ENCODE assay signal across 39 cellular contexts in genomic region chr6:161817881-161818280, GRCh38.
"Had no signal": no experiment of that assay in that cellular context is flagged by ENCODE, and none has a peak within 500 bp of the region (broad histone marks: within the 10 kb centered on the region; RNA-seq: fewer than 3 reads in every experiment).

No MANE protein-coding gene starts in this region.

- H3K27me3 ChIP-seq: adrenal gland, ascending aorta, body of pancreas, brain microvascular endothelial cell, breast epithelium, cardiac muscle cell had no signal

- H3K4me3 Mint-ChIP-seq: activated naive CD4-positive, alpha-beta T cell treated with anti-CD3 and anti-CD28 coated beads for 36 hours; activated naive CD4-positive, alpha-beta T cell treated with anti-CD3 and anti-CD28 coated beads, Interleukin-2, amount 10 ng/mL, durations not matched to agents 7 days and 5 days; activated naive CD4-positive, alpha-beta T cell treated with anti-CD3 and anti-CD28 coated beads, Interleukin-2, amount 50 U/mL, for 24 hours; activated naive CD8-positive, alpha-beta T cell; activated naive CD8-positive, alpha-beta T cell treated with anti-CD3 and anti-CD28 coated beads for 36 hours; activated naive CD8-positive, alpha-beta T cell treated with anti-CD3 and anti-CD28 coated beads, Interleukin-2, amount 10 ng/mL, durations not matched to agents 7 days and 5 days; activated naive CD8-positive, alpha-beta T cell treated with anti-CD3 and anti-CD28 coated beads, Interleukin-2, amount 50 U/mL, for 24 hours; activated T-cell treated with anti-CD3 and anti-CD28 coated beads, Interleukin-2, amount 50 U/mL, for 4 hours; activated T-cell treated with anti-CD3 and anti-CD28 coated beads, Interleukin-2, amount 50 U/mL, for 72 hours; activated T-helper 1 cell treated with anti-CD3 and anti-CD28 coated beads, Interleukin-12 subunit alpha, Interleukin-12 subunit beta, Interleukin-2, Interleukin-4 antibody, amounts not matched to agents 30 ng/mL and 10 ng/mL and 1 ng/mL, durations not matched to agents 14 hours and 24 hours and 36 hours; activated T-helper 17 cell treated with anti-CD3 and anti-CD28 coated beads, Interleukin-2, amount 50 U/mL, for 72 hours; brain; central memory CD8-positive, alpha-beta T cell had no signal

- DNase-seq: activated effector memory CD4-positive, alpha-beta T cell treated with anti-CD3 and anti-CD28 coated beads, Interleukin-2, amount 50 U/mL, for 16 hours; activated effector memory CD4-positive, alpha-beta T cell treated with Interleukin-2 at 50 U/mL for 16 hours; activated gamma-delta T cell; activated gamma-delta T cell treated with Interleukin-2 at 50 U/mL for 16 hours; activated naive CD4-positive, alpha-beta T cell; activated naive CD4-positive, alpha-beta T cell treated with anti-CD3 and anti-CD28 coated beads for 36 hours; activated naive CD4-positive, alpha-beta T cell treated with anti-CD3 and anti-CD28 coated beads, Interleukin-2, amount 10 ng/mL, durations not matched to agents 7 days and 5 days; activated naive CD4-positive, alpha-beta T cell treated with anti-CD3 and anti-CD28 coated beads, Interleukin-2, amount 50 U/mL, for 16 hours; activated naive CD4-positive, alpha-beta T cell treated with Interleukin-2 at 50 U/mL for 16 hours; activated naive CD8-positive, alpha-beta T cell treated with anti-CD3 and anti-CD28 coated beads for 36 hours; activated naive CD8-positive, alpha-beta T cell treated with anti-CD3 and anti-CD28 coated beads, Interleukin-2, amount 10 ng/mL, durations not matched to agents 7 days and 5 days; activated naive CD8-positive, alpha-beta T cell treated with anti-CD3 and anti-CD28 coated beads, Interleukin-2, amount 50 U/mL, for 24 hours; activated T-cell treated with anti-CD3 and anti-CD28 coated beads, Interleukin-2, amount 50 U/mL, for 4 hours; activated T-cell treated with anti-CD3 and anti-CD28 coated beads, Interleukin-2, amount 50 U/mL, for 48 hours; activated T-cell treated with anti-CD3 and anti-CD28 coated beads, Interleukin-2, amount 50 U/mL, for 72 hours; adrenal gland; amniotic stem cell; amygdala; anterior cingulate cortex; aorta; body of pancreas; brain microvascular endothelial cell; caudate nucleus; central memory CD4-positive, alpha-beta T cell; cerebellar nuclear complex had no signal

- H3K36me3 ChIP-seq: adrenal gland, ascending aorta, brain microvascular endothelial cell, breast epithelium, cardiac muscle cell had no signal

- H3K36me3 Mint-ChIP-seq: activated naive CD4-positive, alpha-beta T cell treated with anti-CD3 and anti-CD28 coated beads, Interleukin-2, amount 10 ng/mL, durations not matched to agents 7 days and 5 days; activated naive CD8-positive, alpha-beta T cell treated with anti-CD3 and anti-CD28 coated beads, Interleukin-2, amount 10 ng/mL, durations not matched to agents 7 days and 5 days; brain had no signal

- H3K27ac Mint-ChIP-seq: activated naive CD4-positive, alpha-beta T cell treated with anti-CD3 and anti-CD28 coated beads for 36 hours; activated naive CD4-positive, alpha-beta T cell treated with anti-CD3 and anti-CD28 coated beads, Interleukin-2, amount 10 ng/mL, durations not matched to agents 7 days and 5 days; activated naive CD4-positive, alpha-beta T cell treated with anti-CD3 and anti-CD28 coated beads, Interleukin-2, amount 50 U/mL, for 24 hours; activated naive CD8-positive, alpha-beta T cell; activated naive CD8-positive, alpha-beta T cell treated with anti-CD3 and anti-CD28 coated beads for 36 hours; activated naive CD8-positive, alpha-beta T cell treated with anti-CD3 and anti-CD28 coated beads, Interleukin-2, amount 10 ng/mL, durations not matched to agents 7 days and 5 days; activated naive CD8-positive, alpha-beta T cell treated with anti-CD3 and anti-CD28 coated beads, Interleukin-2, amount 50 U/mL, for 24 hours; activated T-cell treated with anti-CD3 and anti-CD28 coated beads, Interleukin-2, amount 50 U/mL, for 72 hours; activated T-helper 1 cell treated with anti-CD3 and anti-CD28 coated beads, Interleukin-12 subunit alpha, Interleukin-12 subunit beta, Interleukin-2, Interleukin-4 antibody, amounts not matched to agents 30 ng/mL and 10 ng/mL and 1 ng/mL, durations not matched to agents 14 hours and 24 hours and 36 hours; activated T-helper 17 cell treated with anti-CD3 and anti-CD28 coated beads, Interleukin-2, amount 50 U/mL, for 72 hours; activated T-helper 2 cell treated with anti-CD3 and anti-CD28 coated beads, Interferon-gamma antibody, Interleukin-2, Interleukin-4, amounts not matched to agents 10 μg/mL and 5 μg/mL and 100 μg/mL, durations not matched to agents 14 hours and 24 hours and 36 hours; brain had no signal

- H3K4me1 Mint-ChIP-seq: activated naive CD4-positive, alpha-beta T cell treated with anti-CD3 and anti-CD28 coated beads, Interleukin-2, amount 10 ng/mL, durations not matched to agents 7 days and 5 days; activated naive CD4-positive, alpha-beta T cell treated with anti-CD3 and anti-CD28 coated beads, Interleukin-2, amount 50 U/mL, for 24 hours; activated naive CD8-positive, alpha-beta T cell treated with anti-CD3 and anti-CD28 coated beads for 36 hours; activated naive CD8-positive, alpha-beta T cell treated with anti-CD3 and anti-CD28 coated beads, Interleukin-2, amount 10 ng/mL, durations not matched to agents 7 days and 5 days; activated naive CD8-positive, alpha-beta T cell treated with anti-CD3 and anti-CD28 coated beads, Interleukin-2, amount 50 U/mL, for 24 hours; activated T-helper 17 cell treated with anti-CD3 and anti-CD28 coated beads, Interleukin-2, amount 50 U/mL, for 72 hours; central memory CD8-positive, alpha-beta T cell had no signal

- ATAC-seq: activated naive CD4-positive, alpha-beta T cell treated with anti-CD3 and anti-CD28 coated beads, Interleukin-2, amount 50 U/mL, for 72 hours; activated naive CD8-positive, alpha-beta T cell treated with anti-CD3 and anti-CD28 coated beads, Interleukin-2, amount 50 U/mL, for 24 hours; activated T-cell treated with anti-CD3 and anti-CD28 coated beads, Interleukin-2, amount 50 U/mL, for 4 hours; activated T-cell treated with anti-CD3 and anti-CD28 coated beads, Interleukin-2, amount 50 U/mL, for 72 hours; activated T-helper 17 cell treated with anti-CD3 and anti-CD28 coated beads, Interleukin-2, amount 50 U/mL, for 72 hours; body of pancreas had no signal

- H3K27ac ChIP-seq: adrenal gland, ascending aorta, body of pancreas, brain microvascular endothelial cell, breast epithelium, cardiac muscle cell had no signal

- H3K4me3 ChIP-seq: adrenal gland, ascending aorta, body of pancreas, breast epithelium, cardiac muscle cell had no signal

- H3K9me3 Mint-ChIP-seq: activated naive CD4-positive, alpha-beta T cell treated with anti-CD3 and anti-CD28 coated beads, Interleukin-2, amount 50 U/mL, for 24 hours; activated naive CD4-positive, alpha-beta T cell treated with anti-CD3 and anti-CD28 coated beads, Interleukin-2, amount 50 U/mL, for 72 hours; activated T-cell treated with anti-CD3 and anti-CD28 coated beads, Interleukin-2, amount 50 U/mL, for 72 hours; activated T-helper 1 cell treated with anti-CD3 and anti-CD28 coated beads, Interleukin-12 subunit alpha, Interleukin-12 subunit beta, Interleukin-2, Interleukin-4 antibody, amounts not matched to agents 30 ng/mL and 10 ng/mL and 1 ng/mL, durations not matched to agents 14 hours and 24 hours and 36 hours; activated T-helper 17 cell treated with anti-CD3 and anti-CD28 coated beads, Interleukin-2, amount 50 U/mL, for 72 hours; activated T-helper 2 cell treated with anti-CD3 and anti-CD28 coated beads, Interferon-gamma antibody, Interleukin-2, Interleukin-4, amounts not matched to agents 10 μg/mL and 5 μg/mL and 100 μg/mL, durations not matched to agents 14 hours and 24 hours and 36 hours had no signal

- H3K4me1 ChIP-seq: adrenal gland, ascending aorta, body of pancreas, breast epithelium had no signal

- H3K9me3 ChIP-seq: adrenal gland, ascending aorta, body of pancreas had no signal

- FAIRE-seq: astrocyte, bronchial epithelial cell, colon had no signal

- H3K27me3 Mint-ChIP-seq: activated naive CD4-positive, alpha-beta T cell treated with anti-CD3 and anti-CD28 coated beads, Interleukin-2, amount 10 ng/mL, durations not matched to agents 7 days and 5 days; activated naive CD4-positive, alpha-beta T cell treated with anti-CD3 and anti-CD28 coated beads, Interleukin-2, amount 50 U/mL, for 24 hours; activated naive CD8-positive, alpha-beta T cell; activated naive CD8-positive, alpha-beta T cell treated with anti-CD3 and anti-CD28 coated beads for 36 hours; activated naive CD8-positive, alpha-beta T cell treated with anti-CD3 and anti-CD28 coated beads, Interleukin-2, amount 10 ng/mL, durations not matched to agents 7 days and 5 days; activated naive CD8-positive, alpha-beta T cell treated with anti-CD3 and anti-CD28 coated beads, Interleukin-2, amount 50 U/mL, for 24 hours; activated T-helper 17 cell treated with anti-CD3 and anti-CD28 coated beads, Interleukin-2, amount 50 U/mL, for 72 hours; brain; central memory CD8-positive, alpha-beta T cell had no signal
